Comparison of ENCODE assay signal across 13 cellular contexts in genomic region chr15:98905981-98906711, GRCh38.
DNase-seq lines count a peak whose midpoint lies in the region; ATAC-seq and TF ChIP-seq lines count a peak whose summit lies in the region.
"Had no signal": no experiment of that assay in that cellular context is flagged by ENCODE, and none has a peak within 500 bp of the region (broad histone marks: within the 10 kb centered on the region; RNA-seq: fewer than 3 reads in every experiment).

No MANE protein-coding gene starts in this region.

- in situ Hi-C loops in Panc1 (cut with HindIII; ENCODE audit: low pct_unique_long_range_greater_than_20kb, low sequenced_read_pairs): no loop called here

- H3K27me3 ChIP-seq in Panc1 (ENCODE audit: control insufficient read depth, insufficient read depth, low read length): no peaks in the 10 kb centered on the region
- no peaks in the 10 kb centered on the region for H3K27me3 ChIP-seq in sigmoid colon
- no peaks in the 10 kb centered on the region for H3K27me3 ChIP-seq in upper lobe of right lung
- H3K27me3 ChIP-seq: MG63 had no signal

- H3K4me3 ChIP-seq in Panc1 (ENCODE audit: low read depth in 2 of 2, low read length in 2 of 2): no peak overlapping the region
- H3K4me3 ChIP-seq in sigmoid colon: no peak overlapping the region
- H3K4me3 ChIP-seq in upper lobe of right lung: no peak overlapping the region
- H3K4me3 ChIP-seq: MG63 had no signal

- no peaks in the 10 kb centered on the region for H3K9me3 Mint-ChIP-seq in CD14-positive monocyte
- H3K9me3 Mint-ChIP-seq: activated naive CD4-positive, alpha-beta T cell treated with anti-CD3 and anti-CD28 coated beads, Interleukin-2, amount 10 ng/mL, durations not matched to agents 7 days and 5 days; central memory CD8-positive, alpha-beta T cell; H9 had no signal

- 0 out of 2 replicates have a peak, but pooled peaks cover 3% of the 10 kb centered on the region for H3K36me3 ChIP-seq in Panc1 (ENCODE audit: control insufficient read depth, insufficient read depth, low read length)
- H3K36me3 ChIP-seq in sigmoid colon: peaks cover 0 to 19% (median 1%) of the 10 kb centered on the region in 4 donors
- H3K36me3 ChIP-seq in upper lobe of right lung: peaks cover 14% of the 10 kb centered on the region

- intact Hi-C loops in Panc1 (cut with micrococcal nuclease; ENCODE audit: unreplicated experiment) (no loop called here), sigmoid colon (cut with DNase I) (no loop called here), CD14-positive monocyte (cut with micrococcal nuclease) (no loop called here), upper lobe of right lung (cut with DNase I) (no loop called here)

- H3K27ac ChIP-seq in Panc1 (ENCODE audit: low read length) (peak overlapping the region; percentile 77), epithelial cell of prostate (peak overlapping the region; percentile 96), sigmoid colon (peak overlapping the region in 3 of 4 donors; percentile 51 to 84 (median 62)), upper lobe of right lung (no peak overlapping the region)

- POLR2A ChIA-PET in Panc1 (lab: Charles Lee): interaction anchor here (0.6 kb wide), 1 partner anchor 20 kb away, joined by 5 read pairs; no protein-coding TSS in a partner anchor

- no peak overlapping the region for H3K4me3 Mint-ChIP-seq in CD14-positive monocyte
- H3K4me3 Mint-ChIP-seq: activated naive CD4-positive, alpha-beta T cell treated with anti-CD3 and anti-CD28 coated beads, Interleukin-2, amount 10 ng/mL, durations not matched to agents 7 days and 5 days; central memory CD8-positive, alpha-beta T cell; H9 had no signal

- BruUV-seq in Panc1 (replicated peaks; lab: Mats Ljungman, UMichigan): no TSS peak

- H3K27me3 Mint-ChIP-seq in CD14-positive monocyte (ENCODE audit: low read depth in 3 of 3): peaks cover 0 to 2% (median 0%) of the 10 kb centered on the region in 3 donors
- H3K27me3 Mint-ChIP-seq: activated naive CD4-positive, alpha-beta T cell treated with anti-CD3 and anti-CD28 coated beads, Interleukin-2, amount 10 ng/mL, durations not matched to agents 7 days and 5 days had no signal

- WGBS in sigmoid colon, 2 donors: 86 to 89% methylated on average over 7 of the region's 7 CpGs

- no peak for TF ChIP-seq POLR2A in sigmoid colon (IDR thresholded peaks at IDR 0.05)

- H3K36me3 Mint-ChIP-seq in CD14-positive monocyte: peaks cover 41 to 42% of the 10 kb centered on the region in 2 donors
- H3K36me3 Mint-ChIP-seq: activated naive CD4-positive, alpha-beta T cell treated with anti-CD3 and anti-CD28 coated beads, Interleukin-2, amount 10 ng/mL, durations not matched to agents 7 days and 5 days had no signal

- no peak for TF ChIP-seq CTCF in Panc1 (IDR thresholded peaks at IDR 0.05)
- no peak for TF ChIP-seq CTCF in sigmoid colon (IDR thresholded peaks at IDR 0.05)
- no peak for TF ChIP-seq CTCF in CD14-positive monocyte (IDR thresholded peaks at IDR 0.05)
- no peak for TF ChIP-seq CTCF in upper lobe of right lung (IDR thresholded peaks at IDR 0.05)

- DNase-seq in EH (ENCODE audit: low read depth): peak; percentile 71
- no peak for DNase-seq in Panc1 (ENCODE audit: low read depth, low spot score)
- DNase-seq in epithelial cell of prostate (ENCODE audit: low read depth, low spot score): no peak
- DNase-seq in sigmoid colon: no peak
- DNase-seq in NCI-H774 (lab: John Stamatoyannopoulos, UW): no peak
- DNase-seq in NCI-H510A (lab: John Stamatoyannopoulos, UW): no peak
- DNase-seq in CD14-positive monocyte (ENCODE audit: low spot score): no peak
- no peak for DNase-seq in upper lobe of right lung
- DNase-seq: activated naive CD4-positive, alpha-beta T cell treated with anti-CD3 and anti-CD28 coated beads, Interleukin-2, amount 10 ng/mL, durations not matched to agents 7 days and 5 days; H9; MG63; NK-92 treated with Interleukin-12 subunit alpha and Interleukin-12 subunit beta, amount 100 ng/mL, for 24 hours had no signal

- H3K4me1 Mint-ChIP-seq in CD14-positive monocyte: peaks cover 21% of the 10 kb centered on the region
- H3K4me1 Mint-ChIP-seq: central memory CD8-positive, alpha-beta T cell had no signal

- no peaks in the 10 kb centered on the region for H3K9me3 ChIP-seq in Panc1 (ENCODE audit: control insufficient read depth, insufficient read depth, low read depth, low read length)
- no peaks in the 10 kb centered on the region for H3K9me3 ChIP-seq in sigmoid colon
- no peaks in the 10 kb centered on the region for H3K9me3 ChIP-seq in upper lobe of right lung
- H3K9me3 ChIP-seq: MG63 had no signal

- CTCF ChIA-PET in Panc1 (lab: Charles Lee): interaction anchor here (0.6 to 0.7 kb wide), 2 partner anchors 55 to 239 kb away, joined by 4 to 8 read pairs; no protein-coding TSS in a partner anchor

- H3K4me1 ChIP-seq in Panc1 (ENCODE audit: control insufficient read depth, insufficient read depth, low read length) (peaks cover 32% of the 10 kb centered on the region), sigmoid colon (peaks cover 0 to 53% (median 44%) of the 10 kb centered on the region in 4 donors), upper lobe of right lung (peaks cover 23% of the 10 kb centered on the region)

- ATAC-seq in Panc1: peak; percentile 72
- no peak for ATAC-seq in upper lobe of right lung

- H3K27ac Mint-ChIP-seq in CD14-positive monocyte: no peak overlapping the region
- H3K27ac Mint-ChIP-seq: activated naive CD4-positive, alpha-beta T cell treated with anti-CD3 and anti-CD28 coated beads, Interleukin-2, amount 10 ng/mL, durations not matched to agents 7 days and 5 days had no signal

- TF ChIP-seq EP300 in sigmoid colon (IDR thresholded peaks at IDR 0.05): no peak
